19 cellular contexts compared by ENCODE assay signal in the genomic region with DNA sequence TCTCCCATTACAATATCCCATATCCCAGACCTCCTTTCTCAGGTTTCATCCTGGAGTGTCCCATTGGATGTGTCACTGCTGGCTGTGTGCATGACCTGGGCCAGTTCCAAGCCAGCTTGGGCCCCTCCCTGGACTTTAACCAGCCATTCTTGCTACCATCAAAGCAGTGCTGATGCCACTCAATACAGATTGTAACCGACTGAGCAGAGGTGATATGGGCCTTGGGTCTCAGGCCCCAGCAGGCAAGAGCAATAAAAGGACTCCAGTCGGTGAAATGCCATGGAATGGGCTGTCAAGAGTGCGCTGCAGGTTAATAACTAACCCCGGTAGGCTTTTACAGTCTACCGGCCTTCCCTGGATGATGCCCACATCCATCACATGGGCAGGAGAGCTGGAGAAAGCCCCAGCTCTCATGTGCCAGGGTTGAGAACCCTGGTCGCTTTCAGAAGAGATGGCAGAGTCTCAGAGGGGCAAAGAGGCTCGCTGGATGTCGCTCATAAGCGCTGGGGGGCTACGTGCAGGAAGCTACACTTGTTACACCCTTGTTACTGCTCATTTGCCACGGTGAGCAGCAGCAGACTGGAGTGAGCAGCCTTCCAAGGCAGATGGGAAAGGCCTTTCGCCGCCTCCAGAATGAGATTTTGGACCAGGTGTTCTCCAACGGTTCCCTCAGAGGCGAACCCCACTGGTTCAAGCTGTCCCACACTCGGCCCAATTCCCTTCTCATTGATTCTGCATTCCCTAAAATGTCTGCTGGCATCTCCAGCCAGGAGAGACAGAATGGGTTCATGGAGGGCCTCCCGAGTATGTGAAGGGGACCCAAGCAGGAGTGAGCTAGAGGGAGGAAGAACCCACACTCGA. TPM values are rescaled to one million over a fixed set of nuclear protein-coding genes. Genes with fewer than 3 reads are reported as not detected.
DNase-seq lines count a peak whose midpoint lies in the region; ATAC-seq and TF ChIP-seq lines count a peak whose summit lies in the region.
"Had no signal": no experiment of that assay in that cellular context is flagged by ENCODE, and none has a peak within 500 bp of the region (broad histone marks: within the 10 kb centered on the region; RNA-seq: fewer than 3 reads in every experiment).

No MANE protein-coding gene starts in this region.

- no peaks in the 10 kb centered on the region for H3K23me2 ChIP-seq in H9 (ENCODE audit: insufficient read length, low read depth, low read length, poor library complexity, severe bottlenecking)

- no peak overlapping the region for H2BK15ac ChIP-seq in H9 (ENCODE audit: low read depth, low read length)

- no peak for TF ChIP-seq CTCF in H9 (conservative IDR thresholded peaks at IDR 0.05)
- TF ChIP-seq CTCF in stomach (IDR thresholded peaks at IDR 0.05) = no peak

- no peak overlapping the region for H3K14ac ChIP-seq in H9 (ENCODE audit: insufficient read depth, low read length)

- DNase-seq in H9 = no peak
- DNase-seq in NCI-H510A (lab: John Stamatoyannopoulos, UW) = peak; percentile 10
- DNase-seq in kidney tubule cell (ENCODE audit: low spot score) = peak; percentile 63
- DNase-seq in stomach = peak; percentile 65
- DNase-seq in H7 = no peak
- no peak for DNase-seq in activated CD4-positive, CD25-positive, alpha-beta regulatory T cell (lab: John Stamatoyannopoulos, UW)
- no peak for DNase-seq in stimulated activated naive B cell treated with anti-CD40 and anti-IgM and Interleukin-4, amounts not matched to agents 10 μg/mL and 1 μg/mL and 100 μg/mL, for 72 hours
- DNase-seq in central memory CD4-positive, alpha-beta T cell = no peak
- DNase-seq: activated CD4-positive, alpha-beta T cell treated with anti-CD3 and anti-CD28 coated beads for 48 hours; EL; endodermal cell; MM.1S; NK-92 treated with Interleukin-12 subunit alpha and Interleukin-12 subunit beta, amount 100 ng/mL, for 24 hours; stimulated activated naive CD4-positive, alpha-beta T cell treated with Interleukin-2 at 50 U/mL for 16 hours had no signal

- no peaks in the 10 kb centered on the region for H3K27me3 Mint-ChIP-seq in H9 (ENCODE audit: low read depth)
- peaks cover 22 to 38% of the 10 kb centered on the region in 2 donors for H3K27me3 Mint-ChIP-seq in stimulated activated naive B cell treated with anti-CD40 and anti-IgM and Interleukin-4, amounts not matched to agents 10 μg/mL and 1 μg/mL and 100 μg/mL, for 72 hours

- H3K79me2 ChIP-seq in H9 (ENCODE audit: insufficient read depth, low read length) = no peaks in the 10 kb centered on the region; the same call in 1 of the 2 replicates

- H3K9me3 ChIP-seq in H9 (ENCODE audit: control insufficient read depth, low read depth, low read length) = no peaks in the 10 kb centered on the region
- H3K9me3 ChIP-seq in stomach = no peaks in the 10 kb centered on the region
- H3K9me3 ChIP-seq: BLaER1 treated with 17β-estradiol and CSF1 and Interleukin-3, amounts not matched to agents 10 nM and 100 nM; neutrophil had no signal

- H2BK20ac ChIP-seq in H9 (ENCODE audit: low read depth, low read length, poor library complexity, severe bottlenecking) = no peak overlapping the region

- intact Hi-C loops in stomach (cut with DNase I; ENCODE audit: low total_unique reads) = no loop called here

- H3K36me3 ChIP-seq in stomach (no peaks in the 10 kb centered on the region), H7 (replicated peaks; ENCODE audit: control insufficient read depth, insufficient read depth, low read length) (no peaks in the 10 kb centered on the region)
- H3K36me3 ChIP-seq: BLaER1 treated with 17β-estradiol and CSF1 and Interleukin-3, amounts not matched to agents 10 nM and 100 nM; neutrophil had no signal

- H2BK5ac ChIP-seq in H9 (ENCODE audit: insufficient read length, low read length) = no peak overlapping the region

- no peak for TF ChIP-seq POLR2A in stomach (IDR thresholded peaks at IDR 0.05)

- no peaks in the 10 kb centered on the region for H3K27me3 ChIP-seq in H9 (ENCODE audit: insufficient read depth, low read length)
- H3K27me3 ChIP-seq in stomach = no peaks in the 10 kb centered on the region
- H3K27me3 ChIP-seq in H7 (ENCODE audit: control insufficient read depth, insufficient read depth, low read length) = no peaks in the 10 kb centered on the region

- H3K9me3 Mint-ChIP-seq in H9 = no peaks in the 10 kb centered on the region
- H3K9me3 Mint-ChIP-seq in stimulated activated naive B cell treated with anti-CD40 and anti-IgM and Interleukin-4, amounts not matched to agents 10 μg/mL and 1 μg/mL and 100 μg/mL, for 72 hours = no peaks in the 10 kb centered on the region
- H3K9me3 Mint-ChIP-seq: activated naive CD4-positive, alpha-beta T cell treated with anti-CD3 and anti-CD28 coated beads, Interleukin-2, amount 50 U/mL, for 24 hours; endodermal cell; memory B cell had no signal

- no peak for TF ChIP-seq EP300 in stomach (IDR thresholded peaks at IDR 0.05)

- H3K4me2 ChIP-seq in H9 (ENCODE audit: insufficient read depth, insufficient read length, low read length) = no peak overlapping the region
- H3K4me2 ChIP-seq: BLaER1 treated with 17β-estradiol and CSF1 and Interleukin-3, amounts not matched to agents 10 nM and 100 nM had no signal

- no peak overlapping the region for H2BK12ac ChIP-seq in H9 (ENCODE audit: insufficient read length, low read depth, low read length)

- H3K4ac ChIP-seq in H9 (ENCODE audit: low read depth, low read length) = no peak overlapping the region

- H3K4me3 ChIP-seq in stomach (no peak overlapping the region), H7 (ENCODE audit: insufficient read depth, low read depth, low read length) (no peak overlapping the region)
- H3K4me3 ChIP-seq: BLaER1 treated with 17β-estradiol and CSF1 and Interleukin-3, amounts not matched to agents 10 nM and 100 nM; skin epidermis had no signal

- no peak overlapping the region for H4K91ac ChIP-seq in H9 (ENCODE audit: insufficient read length, low read depth, low read length)

- no peak overlapping the region for H3K9ac ChIP-seq in H9 (ENCODE audit: extremely low read depth, insufficient read length, low read length)
- H3K9ac ChIP-seq: BLaER1 treated with 17β-estradiol and CSF1 and Interleukin-3, amounts not matched to agents 10 nM and 100 nM had no signal

- H3K56ac ChIP-seq in H9 (ENCODE audit: insufficient read length, low read depth, low read length) = no peak overlapping the region

- H3K4me3 Mint-ChIP-seq in H9 = peak overlapping the region in 1 of 2 experiments; percentile 17; a peak in 1 of 5 replicates
- no peak overlapping the region for H3K4me3 Mint-ChIP-seq in stimulated activated naive B cell treated with anti-CD40 and anti-IgM and Interleukin-4, amounts not matched to agents 10 μg/mL and 1 μg/mL and 100 μg/mL, for 72 hours
- H3K4me3 Mint-ChIP-seq: activated naive CD4-positive, alpha-beta T cell treated with anti-CD3 and anti-CD28 coated beads, Interleukin-2, amount 50 U/mL, for 24 hours; endodermal cell; memory B cell had no signal

- H4K8ac ChIP-seq in H9 (replicated peaks; ENCODE audit: insufficient read length, low read depth, low read length) = no peak overlapping the region

- ATAC-seq in stimulated activated naive B cell treated with anti-CD40 and anti-IgM and Interleukin-4, amounts not matched to agents 10 μg/mL and 1 μg/mL and 100 μg/mL, for 72 hours (replicated peaks) = no peak

- H2AK5ac ChIP-seq in H9 (ENCODE audit: insufficient read length, low read length) = no peak overlapping the region

- H3K4me1 ChIP-seq in H9 (ENCODE audit: insufficient read depth, low read length) (peaks cover 3% of the 10 kb centered on the region; the same call in 1 of the 2 replicates), stomach (peaks cover 1 to 37% (median 17%) of the 10 kb centered on the region in 4 donors)

- no peak overlapping the region for H3K27ac ChIP-seq in H9 (ENCODE audit: insufficient read length, low read depth, low read length)
- H3K27ac ChIP-seq in stomach = peak overlapping the region in 3 of 5 donors; percentile 16 to 53 (median 42)
- H3K27ac ChIP-seq: BLaER1 treated with 17β-estradiol and CSF1 and Interleukin-3, amounts not matched to agents 10 nM and 100 nM; neutrophil; skin epidermis had no signal

- peaks cover 25 to 29% of the 10 kb centered on the region in 2 experiments for H3K4me1 Mint-ChIP-seq in H9
- peaks cover 5 to 6% of the 10 kb centered on the region in 2 donors for H3K4me1 Mint-ChIP-seq in stimulated activated naive B cell treated with anti-CD40 and anti-IgM and Interleukin-4, amounts not matched to agents 10 μg/mL and 1 μg/mL and 100 μg/mL, for 72 hours
- H3K4me1 Mint-ChIP-seq: endodermal cell had no signal

- no CpG with 5 or more reads among the region's 18 CpGs for WGBS in H9 (ENCODE audit: extremely low coverage, insufficient read length, low lambda C conversion rate)
- 78 to 86% (median 81%) methylated on average over 16 to 18 of the region's 18 CpGs for WGBS in stomach, 5 donors

- H3K79me1 ChIP-seq in H9 (ENCODE audit: insufficient read depth, low read depth, low read length, poor library complexity, severe bottlenecking) = peaks cover 8% of the 10 kb centered on the region

- H2AFZ ChIP-seq in H9 (ENCODE audit: low read length) = no peak overlapping the region

- H4K20me1 ChIP-seq in H9 (ENCODE audit: control insufficient read depth, insufficient read depth, insufficient read length) = no peaks in the 10 kb centered on the region

- no peak overlapping the region for H3K23ac ChIP-seq in H9 (ENCODE audit: insufficient read length, low read depth, low read length)

- H4K5ac ChIP-seq in H9 (ENCODE audit: insufficient read length, low read depth, low read length) = no peak overlapping the region

- no peak overlapping the region for H3T11ph ChIP-seq in H9 (ENCODE audit: low read length)

- no peak overlapping the region for H3K18ac ChIP-seq in H9 (ENCODE audit: insufficient read length, low read depth, low read length)

- peaks cover 6 to 10% (median 8%) of the 10 kb centered on the region in 3 experiments; a peak in 4 of 7 replicates for H3K36me3 Mint-ChIP-seq in H9 (ENCODE audit: insufficient read depth in 1 of 3, low read depth in 3 of 3)
- H3K36me3 Mint-ChIP-seq in stimulated activated naive B cell treated with anti-CD40 and anti-IgM and Interleukin-4, amounts not matched to agents 10 μg/mL and 1 μg/mL and 100 μg/mL, for 72 hours = no peaks in the 10 kb centered on the region
- H3K36me3 Mint-ChIP-seq: activated naive CD4-positive, alpha-beta T cell treated with anti-CD3 and anti-CD28 coated beads, Interleukin-2, amount 50 U/mL, for 24 hours; memory B cell had no signal

- no peak overlapping the region for H2BK120ac ChIP-seq in H9 (ENCODE audit: low read depth, low read length, poor library complexity, severe bottlenecking)

- H3K27ac Mint-ChIP-seq in H9 = peak overlapping the region in 2 of 3 experiments; percentile 88 to 89; a peak in 3 of 7 replicates
- H3K27ac Mint-ChIP-seq in stimulated activated naive B cell treated with anti-CD40 and anti-IgM and Interleukin-4, amounts not matched to agents 10 μg/mL and 1 μg/mL and 100 μg/mL, for 72 hours = no peak overlapping the region
- H3K27ac Mint-ChIP-seq: activated naive CD4-positive, alpha-beta T cell treated with anti-CD3 and anti-CD28 coated beads, Interleukin-2, amount 50 U/mL, for 24 hours; endodermal cell; memory B cell had no signal

RNA-seq across cellular contexts. Expression of gene EPB41L4B, which starts 13.2 kb away (rescaled TPM):
- total RNA-seq in H9 (2021) = 18.9 and 19.7 TPM in 2 replicates
- total RNA-seq in stomach = 10 to 100 TPM; 12.3 to 52.4 (median 26.1) TPM
- polyA plus RNA-seq in stomach = 10 to 100 TPM in 2 of 3 donors, 1 to 10 TPM in 1; 9.2 to 44.3 (median 22.8) TPM
- 9.1 and 11.8 TPM in 2 replicates for total RNA-seq in H7 (2014; rRNA removed; shearing (Covaris generic))

Comparison
In these comparisons a context has a peak if more than half of its experiments do, and no peak if none do; other contexts are left out.
1. DNase-seq: peak in NCI-H510A (single experiment), kidney tubule cell (single experiment) and stomach (single experiment); none in H9 (single experiment), H7 (single experiment), activated CD4-positive, CD25-positive, alpha-beta regulatory T cell (0 of 4), stimulated activated naive B cell treated with anti-CD40 and anti-IgM and Interleukin-4, amounts not matched to agents 10 μg/mL and 1 μg/mL and 100 μg/mL, for 72 hours (single experiment) and central memory CD4-positive, alpha-beta T cell (single experiment).